8 cellular contexts compared by ENCODE assay signal in the genomic region with DNA sequence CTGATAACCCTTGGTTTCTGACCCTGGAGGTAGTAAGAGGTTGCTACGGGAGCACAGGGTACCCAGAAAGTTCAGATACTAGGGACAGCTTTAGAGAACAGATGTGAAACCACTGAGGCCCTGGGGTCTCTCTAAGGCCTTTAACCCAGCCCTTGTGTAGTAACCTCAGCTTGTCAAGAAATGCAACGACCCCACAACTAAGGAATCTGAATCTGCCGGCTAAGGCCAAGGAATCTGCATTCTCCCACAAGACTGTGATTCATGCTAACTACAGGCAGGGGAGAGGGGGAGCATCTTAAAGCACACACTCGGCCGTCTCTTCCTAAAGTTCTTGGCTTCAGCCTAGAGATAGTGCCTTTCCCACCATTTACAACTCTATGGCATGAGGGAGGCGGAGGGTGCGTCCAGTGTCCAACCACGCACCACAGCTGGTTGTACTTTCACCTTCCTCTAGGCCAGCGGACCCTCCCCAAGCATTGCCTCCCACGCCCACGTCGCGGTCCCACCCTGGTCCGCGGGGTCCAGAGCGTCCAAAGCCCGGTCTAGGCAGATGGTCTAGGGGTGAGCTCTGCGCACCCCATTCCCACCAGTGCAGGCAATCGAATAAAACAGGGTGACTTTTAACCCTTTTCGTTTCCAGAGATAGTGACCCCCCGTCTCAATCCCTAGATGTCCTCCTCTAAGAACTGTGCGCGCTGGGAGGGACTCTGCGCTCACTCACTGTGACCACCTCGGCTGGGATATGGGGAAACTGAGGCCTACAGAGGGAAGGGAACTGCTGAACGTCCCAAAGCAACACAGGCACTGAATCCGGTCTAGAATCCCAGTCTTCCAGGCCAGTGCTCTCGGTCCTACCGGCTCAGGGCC. TPM values are rescaled to one million over a fixed set of nuclear protein-coding genes. Genes with fewer than 3 reads are reported as not detected.
DNase-seq lines count a peak whose midpoint lies in the region; ATAC-seq, FAIRE-seq and TF ChIP-seq lines count a peak whose summit lies in the region.

No MANE protein-coding gene starts in this region.

- H3K27me3 ChIP-seq in ascending aorta (no peaks in the 10 kb centered on the region), keratinocyte (ENCODE audit: control insufficient read depth, extremely low read depth, insufficient read depth, low read length) (peaks cover 56% of the 10 kb centered on the region)

- H3K4me2 ChIP-seq in keratinocyte (ENCODE audit: control insufficient read depth, extremely low read depth, insufficient read depth, low read depth, low read length): peak overlapping the region; percentile 86

- H3K9me3 Mint-ChIP-seq in stimulated activated naive B cell treated with anti-CD40 and anti-IgM and Interleukin-4, amounts not matched to agents 10 μg/mL and 1 μg/mL and 100 μg/mL, for 72 hours: no peaks in the 10 kb centered on the region

- intact Hi-C loops in ascending aorta (cut with DNase I): loop anchor here (2.0 to 10.0 kb wide), 4 partner anchors 24 to 274 kb away; a partner anchor contains a TSS
- intact Hi-C loops in posterior vena cava (cut with DNase I): no loop called here

- peak overlapping the region; percentile 59 for H3K4me3 ChIP-seq in HEK293 (ENCODE audit: low read depth, low read length)
- H3K4me3 ChIP-seq in ascending aorta: peak overlapping the region; percentile 84 to 88
- H3K4me3 ChIP-seq in keratinocyte (ENCODE audit: control insufficient read depth in 2 of 3, extremely low read depth in 1 of 3, insufficient read depth in 2 of 3, low read depth in 1 of 3, low read length in 3 of 3): peak overlapping the region; percentile 32 to 65 (median 53)

- no peaks in the 10 kb centered on the region for H3K9me3 ChIP-seq in HEK293 (ENCODE audit: control insufficient read depth, insufficient read depth, low read depth, low read length)
- H3K9me3 ChIP-seq in ascending aorta: no peaks in the 10 kb centered on the region
- no peaks in the 10 kb centered on the region for H3K9me3 ChIP-seq in keratinocyte (ENCODE audit: control insufficient read depth, low read depth, low read length)

- H3K27ac ChIP-seq in HEK293 (ENCODE audit: extremely low read depth, low read depth, low read length): peak overlapping the region; percentile 47; the same call in 1 of the 2 replicates
- peak overlapping the region; percentile 74 to 76 for H3K27ac ChIP-seq in ascending aorta
- H3K27ac ChIP-seq in keratinocyte (ENCODE audit: control insufficient read depth, insufficient read depth, low read length): no peak overlapping the region

- H3K4me1 Mint-ChIP-seq in stimulated activated naive B cell treated with anti-CD40 and anti-IgM and Interleukin-4, amounts not matched to agents 10 μg/mL and 1 μg/mL and 100 μg/mL, for 72 hours: peaks cover 6 to 10% of the 10 kb centered on the region in 2 donors

- peaks cover 54 to 80% of the 10 kb centered on the region in 2 donors for H3K27me3 Mint-ChIP-seq in stimulated activated naive B cell treated with anti-CD40 and anti-IgM and Interleukin-4, amounts not matched to agents 10 μg/mL and 1 μg/mL and 100 μg/mL, for 72 hours

- no peaks in the 10 kb centered on the region for H3K79me2 ChIP-seq in keratinocyte (ENCODE audit: control insufficient read depth, insufficient read depth, low read length)

- H2AFZ ChIP-seq in keratinocyte (ENCODE audit: control insufficient read depth, low read length): peak overlapping the region; percentile 79

- dilution Hi-C loops in keratinocyte (cut with MboI; ENCODE audit: extremely low pct_ligation_motif_present, low sequenced_read_pairs): no loop called here

- H3K36me3 ChIP-seq in HEK293 (ENCODE audit: control insufficient read depth in 2 of 2, insufficient read depth in 1 of 2, low read length in 2 of 2): no peaks in the 10 kb centered on the region
- no peaks in the 10 kb centered on the region for H3K36me3 ChIP-seq in ascending aorta
- no peaks in the 10 kb centered on the region for H3K36me3 ChIP-seq in keratinocyte (ENCODE audit: control insufficient read depth in 2 of 2, extremely low read depth in 1 of 2, insufficient read depth in 2 of 2, low read length in 2 of 2)

- FAIRE-seq in keratinocyte (lab: Jason Lieb, UNC): no peak

- CTCF ChIA-PET in HEK293 (lab: Yijun Ruan, JAX): interaction anchor here (0.6 to 0.8 kb wide), 2 partner anchors 15 to 50 kb away, joined by 3 to 4 read pairs; no protein-coding TSS in a partner anchor

- POLR2A ChIA-PET in HEK293 (lab: Yijun Ruan, JAX): no interaction called here

- H3K27ac Mint-ChIP-seq in stimulated activated naive B cell treated with anti-CD40 and anti-IgM and Interleukin-4, amounts not matched to agents 10 μg/mL and 1 μg/mL and 100 μg/mL, for 72 hours: no peak overlapping the region

- no peaks in the 10 kb centered on the region for H3K36me3 Mint-ChIP-seq in stimulated activated naive B cell treated with anti-CD40 and anti-IgM and Interleukin-4, amounts not matched to agents 10 μg/mL and 1 μg/mL and 100 μg/mL, for 72 hours

- no peaks in the 10 kb centered on the region for H4K20me1 ChIP-seq in keratinocyte (ENCODE audit: control insufficient read depth, extremely low read depth, insufficient read depth, low read length)

- DNase-seq in ascending aorta (ENCODE audit: low spot score in 2 of 2) (no peak), keratinocyte (ENCODE audit: low read depth, low spot score) (no peak), posterior vena cava (ENCODE audit: low spot score) (no peak), DMS 273 (lab: John Stamatoyannopoulos, UW; ENCODE audit: unreplicated experiment) (no peak)
- no peak for DNase-seq in stimulated activated naive B cell treated with anti-CD40 and anti-IgM and Interleukin-4, amounts not matched to agents 10 μg/mL and 1 μg/mL and 100 μg/mL, for 72 hours

- no peak for ATAC-seq in stimulated activated naive B cell treated with anti-CD40 and anti-IgM and Interleukin-4, amounts not matched to agents 10 μg/mL and 1 μg/mL and 100 μg/mL, for 72 hours (replicated peaks)
- no peak for ATAC-seq in GM19452 (IDR thresholded peaks at IDR 0.05; ENCODE audit: unreplicated experiment)
- no peak for ATAC-seq in HG02759 (IDR thresholded peaks at IDR 0.05; ENCODE audit: unreplicated experiment)

- H3K4me1 ChIP-seq in HEK293 (ENCODE audit: control insufficient read depth, insufficient read depth, low read length): peaks cover 4% of the 10 kb centered on the region; the same call in 1 of the 2 replicates
- H3K4me1 ChIP-seq in ascending aorta: peaks cover 10 to 11% of the 10 kb centered on the region in 2 donors
- H3K4me1 ChIP-seq in keratinocyte (ENCODE audit: control insufficient read depth, extremely low read depth, insufficient read depth, low read length): peaks cover 5% of the 10 kb centered on the region

- H3K4me3 Mint-ChIP-seq in stimulated activated naive B cell treated with anti-CD40 and anti-IgM and Interleukin-4, amounts not matched to agents 10 μg/mL and 1 μg/mL and 100 μg/mL, for 72 hours: peak overlapping the region; percentile 73 to 86

- H3K9me1 ChIP-seq in keratinocyte (ENCODE audit: control insufficient read depth, extremely low read depth, insufficient read depth, low read length): no peaks in the 10 kb centered on the region

- H3K9ac ChIP-seq in keratinocyte (ENCODE audit: control insufficient read depth, extremely low read depth, insufficient read depth, low read length): no peak overlapping the region

- TF ChIP-seq CTCF in HEK293 (tag by site-specific recombination; IDR thresholded peaks at IDR 0.05): no peak
- no peak for TF ChIP-seq CTCF in ascending aorta (IDR thresholded peaks at IDR 0.05)
- no peak for TF ChIP-seq CTCF in keratinocyte (optimal IDR thresholded peaks at IDR 0.05 in 1 of 3, IDR thresholded peaks at IDR 0.05 in 1 of 3, conservative IDR thresholded peaks at IDR 0.05 in 1 of 3; ENCODE audit: extremely low read depth in 1 of 3, insufficient read depth in 2 of 3, low read length in 3 of 3)

TF ChIP-seq in HEK293, 187 proteins besides CTCF, POLR2A, EP300 and RAD21:
- TF ChIP-seq, protein P1, sequence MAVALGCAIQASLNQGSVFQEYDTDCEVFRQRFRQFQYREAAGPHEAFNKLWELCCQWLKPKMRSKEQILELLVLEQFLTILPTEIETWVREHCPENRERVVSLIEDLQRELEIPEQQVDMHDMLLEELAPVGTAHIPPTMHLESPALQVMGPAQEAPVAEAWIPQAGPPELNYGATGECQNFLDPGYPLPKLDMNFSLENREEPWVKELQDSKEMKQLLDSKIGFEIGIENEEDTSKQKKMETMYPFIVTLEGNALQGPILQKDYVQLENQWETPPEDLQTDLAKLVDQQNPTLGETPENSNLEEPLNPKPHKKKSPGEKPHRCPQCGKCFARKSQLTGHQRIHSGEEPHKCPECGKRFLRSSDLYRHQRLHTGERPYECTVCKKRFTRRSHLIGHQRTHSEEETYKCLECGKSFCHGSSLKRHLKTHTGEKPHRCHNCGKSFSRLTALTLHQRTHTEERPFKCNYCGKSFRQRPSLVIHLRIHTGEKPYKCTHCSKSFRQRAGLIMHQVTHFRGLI (tag by site-specific recombination; IDR thresholded peaks at IDR 0.05): 0 out of 2 replicates have a peak, but pooled peaks have one; percentile 10
- TF ChIP-seq ZNF174 (tag by site-specific recombination; IDR thresholded peaks at IDR 0.05): no peak
- TF ChIP-seq ZNF121 (tag by site-specific recombination; IDR thresholded peaks at IDR 0.05): no peak

RNA-seq across cellular contexts. Expression of a gene that starts 0.7 kb away (rescaled TPM):
- 28.4 TPM for total RNA-seq in ascending aorta
- polyA plus RNA-seq in keratinocyte: 0.06 to 0.12 TPM (median 0.09 TPM) in 3 replicates
- not detected for polyA plus RNA-seq in keratinocyte (2011; ENCODE audit: low read depth)
- 0.02 and 0.23 TPM in 2 replicates for polyA plus RNA-seq in keratinocyte (2011; cell fraction: cytosol; rRNA removed)
- 0.16 and 0.31 TPM in 2 replicates for polyA plus RNA-seq in keratinocyte (2011; cell fraction: nucleus; rRNA removed)
- 0.11 and 0.13 TPM in 2 replicates for polyA plus RNA-seq in keratinocyte (2012; ENCODE audit: low replicate concordance)
- 0.16 TPM in 1 of 3 replicates, not detected in the others for polyA minus RNA-seq in keratinocyte
- not detected for polyA minus RNA-seq in keratinocyte (2011; cell fraction: cytosol; rRNA and poly(A)+ RNA removed)
- polyA minus RNA-seq in keratinocyte (2011; cell fraction: nucleus; rRNA and poly(A)+ RNA removed): 0.39 TPM in 1 of 2 replicates, not detected in the other
- 10 to 100 TPM; 14.9 to 16.1 TPM for total RNA-seq in posterior vena cava

RNA-seq across cellular contexts. Expression of a gene that starts 52.1 kb away (rescaled TPM):
- 15.5 TPM for total RNA-seq in ascending aorta
- polyA plus RNA-seq in keratinocyte: 12.6 to 19.6 TPM (median 13.0 TPM) in 3 replicates
- polyA plus RNA-seq in keratinocyte (2011; ENCODE audit: low read depth): 1.2 TPM
- 6.5 and 7.6 TPM in 2 replicates for polyA plus RNA-seq in keratinocyte (2011; cell fraction: cytosol; rRNA removed)
- 49.9 and 52.4 TPM in 2 replicates for polyA plus RNA-seq in keratinocyte (2011; cell fraction: nucleus; rRNA removed)
- polyA plus RNA-seq in keratinocyte (2012; ENCODE audit: low replicate concordance): 5.0 and 8.0 TPM in 2 replicates
- 20.1 to 56.2 TPM (median 32.1 TPM) in 3 replicates for polyA minus RNA-seq in keratinocyte
- polyA minus RNA-seq in keratinocyte (2011; cell fraction: cytosol; rRNA and poly(A)+ RNA removed): 5.9 TPM
- 23.4 and 41.3 TPM in 2 replicates for polyA minus RNA-seq in keratinocyte (2011; cell fraction: nucleus; rRNA and poly(A)+ RNA removed)
- total RNA-seq in posterior vena cava: 10 to 100 TPM; 12.4 to 14.4 TPM
